Comparison of ENCODE assay signal across 8 cellular contexts in genomic region chr1:5992034-5992813, GRCh38. TPM values are rescaled to one million over a fixed set of nuclear protein-coding genes. Genes with fewer than 3 reads are reported as not detected.
DNase-seq lines count a peak whose midpoint lies in the region; ATAC-seq and TF ChIP-seq lines count a peak whose summit lies in the region.

Gene NPHP4 (minus strand): TSS chr1:5992425. CDS start chr1:5986289, 6,136 bp downstream.

- BruUV-seq in A673 (replicated peaks; lab: Mats Ljungman, UMichigan) = no TSS peak

- H3K27ac ChIP-seq in A673 (ENCODE audit: low read depth, low read length, poor library complexity, severe bottlenecking) (peak within 1 kb of the TSS; percentile 98), VCaP (peak within 1 kb of the TSS; percentile 78), breast epithelium (peak within 1 kb of the TSS; percentile 94 to 95), skeletal muscle tissue (ENCODE audit: low read depth, low read length) (peak within 1 kb of the TSS; percentile 79)

- peaks cover 21% of the 10 kb centered on the region for H3K4me1 ChIP-seq in A673 (ENCODE audit: insufficient read depth, low read length, poor library complexity, severe bottlenecking)
- peaks cover 0 to 4% of the 10 kb centered on the region in 2 donors for H3K4me1 ChIP-seq in breast epithelium
- H3K4me1 ChIP-seq in skeletal muscle tissue (ENCODE audit: control insufficient read depth in 3 of 3, insufficient read depth in 3 of 3, low read length in 3 of 3) = peaks cover 11 to 20% (median 19%) of the 10 kb centered on the region in 3 donors

- H3K4me3 ChIP-seq in A673 (ENCODE audit: low read depth, low read length, poor library complexity, severe bottlenecking) = peak within 1 kb of the TSS; percentile 94
- peak within 1 kb of the TSS; percentile 76 to 97 (median 79) for H3K4me3 ChIP-seq in breast epithelium
- peak within 1 kb of the TSS; percentile 88 for H3K4me3 ChIP-seq in iPS-18c (ENCODE audit: insufficient read depth, low read depth, low read length)
- peak within 1 kb of the TSS; percentile 67 to 83 (median 80) for H3K4me3 ChIP-seq in skeletal muscle tissue (ENCODE audit: low read length in 3 of 3)

- intact Hi-C loops in A673 (cut with micrococcal nuclease; ENCODE audit: unreplicated experiment) = no loop called here
- intact Hi-C loops in breast epithelium (cut with DNase I; ENCODE audit: low total_unique reads) = no loop called here

- TF ChIP-seq POLR2A in breast epithelium (IDR thresholded peaks at IDR 0.05) = no peak

- CTCF ChIA-PET in A673 (lab: Charles Lee) = interaction anchor here (0.6 kb wide), 1 partner anchor 561 kb away, joined by 7 read pairs; no protein-coding TSS in a partner anchor

- DNase-seq in A673 (ENCODE audit: low spot score) (peak; percentile 100), NCI-H2196 treated with DMSO at 0.1 percent for 48 hours (lab: John Stamatoyannopoulos, UW; ENCODE audit: unreplicated experiment) (peak; percentile 98), breast epithelium (ENCODE audit: low spot score in 2 of 2) (peak; percentile 99 to 100)

- H3K9ac ChIP-seq in skeletal muscle tissue (ENCODE audit: low read depth in 1 of 3, low read length in 3 of 3) = peak within 1 kb of the TSS; percentile 65 to 76 (median 70)

- TF ChIP-seq CTCF in A673 (conservative IDR thresholded peaks at IDR 0.05; ENCODE audit: low read depth, low read length) = no peak; the same call in 1 of the 2 replicates
- 0 out of 2 replicates have a peak, but pooled peaks have one; percentile 5 for TF ChIP-seq CTCF in VCaP (conservative IDR thresholded peaks at IDR 0.05)
- TF ChIP-seq CTCF in breast epithelium (IDR thresholded peaks at IDR 0.05) = no peak

- H3K36me3 ChIP-seq in A673 (ENCODE audit: insufficient read depth, low read length, poor library complexity, severe bottlenecking) (no peaks in the 10 kb centered on the region), breast epithelium (no peaks in the 10 kb centered on the region), skeletal muscle tissue (ENCODE audit: control insufficient read depth in 3 of 3, insufficient read depth in 3 of 3, low read length in 3 of 3) (no peaks in the 10 kb centered on the region)

- H3K27me3 ChIP-seq in A673 (replicated peaks; ENCODE audit: insufficient read depth, low read depth, low read length, poor library complexity) (no peaks in the 10 kb centered on the region), breast epithelium (no peaks in the 10 kb centered on the region), skeletal muscle tissue (ENCODE audit: control insufficient read depth in 3 of 3, insufficient read depth in 3 of 3, low read length in 3 of 3) (peaks cover 6 to 7% (median 6%) of the 10 kb centered on the region in 3 donors)

- ATAC-seq in GM18867 (IDR thresholded peaks at IDR 0.05; ENCODE audit: unreplicated experiment) (peak; percentile 84), HG03103 (IDR thresholded peaks at IDR 0.05; ENCODE audit: low read depth, unreplicated experiment) (peak; percentile 86)

- POLR2A ChIA-PET in A673 (lab: Charles Lee; ENCODE audit: low non-redundant PET) = interaction anchor here (1.0 kb wide), 1 partner anchor 11 kb away, joined by 3 read pairs; no protein-coding TSS in a partner anchor

- no peaks in the 10 kb centered on the region for H3K9me3 ChIP-seq in A673 (ENCODE audit: low read depth, low read length, poor library complexity, severe bottlenecking)
- H3K9me3 ChIP-seq in breast epithelium = no peaks in the 10 kb centered on the region
- no peaks in the 10 kb centered on the region for H3K9me3 ChIP-seq in iPS-18c (ENCODE audit: control insufficient read depth, insufficient read depth, low read length)
- H3K9me3 ChIP-seq in skeletal muscle tissue (ENCODE audit: control insufficient read depth in 3 of 3, low read length in 3 of 3) = no peaks in the 10 kb centered on the region

RNA-seq across cellular contexts. Expression of gene NPHP4, which starts in this region (rescaled TPM):
- total RNA-seq in A673 (2021) (27.6 and 29.7 TPM in 2 replicates), breast epithelium (10 to 100 TPM in 2 of 3 donors, 1 to 10 TPM in 1; 7.0 to 18.7 (median 18.1) TPM), skeletal muscle tissue (5.2 TPM)

Comparison
In these comparisons a context has a peak if more than half of its experiments do, and no peak if none do; other contexts are left out.
1. Peak in every context shown above with its lines: DNase-seq, ATAC-seq, H3K4me3 ChIP-seq and H3K27ac ChIP-seq.